Comparison of ENCODE assay signal across 2 cellular contexts in genomic region chr1:63854091-63854490, GRCh38.
TF ChIP-seq lines count a peak whose summit lies in the region.

No MANE protein-coding gene starts in this region.

TF ChIP-seq in WTC11, 78 proteins besides CTCF, POLR2A, EP300 and RAD21 (continues in another document):
- TF ChIP-seq JUN (CRISPR knock-in tag; IDR thresholded peaks at IDR 0.05) (no peak), USF2 (CRISPR knock-in tag; IDR thresholded peaks at IDR 0.05) (no peak), TEAD4 (CRISPR knock-in tag; IDR thresholded peaks at IDR 0.05) (no peak), HMGXB4 (CRISPR knock-in tag; IDR thresholded peaks at IDR 0.05) (no peak), GTF2I (CRISPR knock-in tag; conservative IDR thresholded peaks at IDR 0.05) (no peak), GABPB1 (CRISPR knock-in tag; IDR thresholded peaks at IDR 0.05) (no peak), ZNF671 (CRISPR knock-in tag; IDR thresholded peaks at IDR 0.05) (no peak), ZNF263 (CRISPR knock-in tag; IDR thresholded peaks at IDR 0.05; ENCODE audit: low read depth) (no peak), NFATC4 (CRISPR knock-in tag; IDR thresholded peaks at IDR 0.05) (no peak), IRF2 (CRISPR knock-in tag; IDR thresholded peaks at IDR 0.05; ENCODE audit: borderline replicate concordance, low read depth) (no peak), RELA (CRISPR knock-in tag; IDR thresholded peaks at IDR 0.05; ENCODE audit: borderline replicate concordance) (no peak), ZNF416 (CRISPR knock-in tag; IDR thresholded peaks at IDR 0.05) (no peak), SMAD4 (CRISPR knock-in tag; IDR thresholded peaks at IDR 0.05) (no peak)
- TF ChIP-seq, protein P1, sequence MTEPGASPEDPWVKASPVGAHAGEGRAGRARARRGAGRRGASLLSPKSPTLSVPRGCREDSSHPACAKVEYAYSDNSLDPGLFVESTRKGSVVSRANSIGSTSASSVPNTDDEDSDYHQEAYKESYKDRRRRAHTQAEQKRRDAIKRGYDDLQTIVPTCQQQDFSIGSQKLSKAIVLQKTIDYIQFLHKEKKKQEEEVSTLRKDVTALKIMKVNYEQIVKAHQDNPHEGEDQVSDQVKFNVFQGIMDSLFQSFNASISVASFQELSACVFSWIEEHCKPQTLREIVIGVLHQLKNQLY (CRISPR knock-in tag; IDR thresholded peaks at IDR 0.05): no peak
- TF ChIP-seq, protein P2, sequence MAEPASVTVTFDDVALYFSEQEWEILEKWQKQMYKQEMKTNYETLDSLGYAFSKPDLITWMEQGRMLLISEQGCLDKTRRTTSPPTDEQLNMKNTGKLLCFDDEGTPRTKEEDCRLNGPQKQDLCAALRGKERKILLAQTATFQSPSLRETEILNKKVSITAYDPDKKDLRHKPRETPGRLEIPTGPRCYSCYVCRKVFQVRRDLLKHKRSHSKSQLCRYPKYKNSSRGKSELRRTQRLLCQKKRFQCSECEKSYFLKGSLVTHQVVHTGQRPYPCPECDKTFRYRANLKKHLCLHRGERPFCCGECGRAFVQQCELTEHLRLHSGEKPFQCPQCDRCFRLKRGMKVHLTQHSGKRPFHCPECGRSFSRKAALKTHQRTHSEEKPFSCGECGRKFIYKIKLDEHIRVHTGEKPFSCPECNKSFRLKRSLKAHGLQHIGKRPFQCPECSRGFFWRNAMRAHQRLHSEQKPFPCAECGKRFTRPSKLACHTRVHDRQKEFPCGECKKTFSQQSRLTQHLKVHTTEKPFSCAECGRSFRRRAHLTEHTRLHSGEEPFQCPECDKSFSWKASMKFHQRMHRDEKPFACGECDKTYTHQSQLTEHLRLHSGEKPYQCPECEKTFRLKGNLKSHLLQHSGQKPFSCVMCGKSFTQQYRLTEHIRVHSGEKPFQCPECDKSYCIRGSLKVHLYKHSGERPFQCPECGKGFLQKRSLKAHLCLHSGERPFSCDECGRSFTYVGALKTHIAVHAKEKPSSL (CRISPR knock-in tag; conservative IDR thresholded peaks at IDR 0.05): no peak
- TF ChIP-seq, protein P3, sequence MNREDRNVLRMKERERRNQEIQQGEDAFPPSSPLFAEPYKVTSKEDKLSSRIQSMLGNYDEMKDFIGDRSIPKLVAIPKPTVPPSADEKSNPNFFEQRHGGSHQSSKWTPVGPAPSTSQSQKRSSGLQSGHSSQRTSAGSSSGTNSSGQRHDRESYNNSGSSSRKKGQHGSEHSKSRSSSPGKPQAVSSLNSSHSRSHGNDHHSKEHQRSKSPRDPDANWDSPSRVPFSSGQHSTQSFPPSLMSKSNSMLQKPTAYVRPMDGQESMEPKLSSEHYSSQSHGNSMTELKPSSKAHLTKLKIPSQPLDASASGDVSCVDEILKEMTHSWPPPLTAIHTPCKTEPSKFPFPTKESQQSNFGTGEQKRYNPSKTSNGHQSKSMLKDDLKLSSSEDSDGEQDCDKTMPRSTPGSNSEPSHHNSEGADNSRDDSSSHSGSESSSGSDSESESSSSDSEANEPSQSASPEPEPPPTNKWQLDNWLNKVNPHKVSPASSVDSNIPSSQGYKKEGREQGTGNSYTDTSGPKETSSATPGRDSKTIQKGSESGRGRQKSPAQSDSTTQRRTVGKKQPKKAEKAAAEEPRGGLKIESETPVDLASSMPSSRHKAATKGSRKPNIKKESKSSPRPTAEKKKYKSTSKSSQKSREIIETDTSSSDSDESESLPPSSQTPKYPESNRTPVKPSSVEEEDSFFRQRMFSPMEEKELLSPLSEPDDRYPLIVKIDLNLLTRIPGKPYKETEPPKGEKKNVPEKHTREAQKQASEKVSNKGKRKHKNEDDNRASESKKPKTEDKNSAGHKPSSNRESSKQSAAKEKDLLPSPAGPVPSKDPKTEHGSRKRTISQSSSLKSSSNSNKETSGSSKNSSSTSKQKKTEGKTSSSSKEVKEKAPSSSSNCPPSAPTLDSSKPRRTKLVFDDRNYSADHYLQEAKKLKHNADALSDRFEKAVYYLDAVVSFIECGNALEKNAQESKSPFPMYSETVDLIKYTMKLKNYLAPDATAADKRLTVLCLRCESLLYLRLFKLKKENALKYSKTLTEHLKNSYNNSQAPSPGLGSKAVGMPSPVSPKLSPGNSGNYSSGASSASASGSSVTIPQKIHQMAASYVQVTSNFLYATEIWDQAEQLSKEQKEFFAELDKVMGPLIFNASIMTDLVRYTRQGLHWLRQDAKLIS (CRISPR knock-in tag; IDR thresholded peaks at IDR 0.05; ENCODE audit: borderline replicate concordance): no peak
- TF ChIP-seq, protein P4, sequence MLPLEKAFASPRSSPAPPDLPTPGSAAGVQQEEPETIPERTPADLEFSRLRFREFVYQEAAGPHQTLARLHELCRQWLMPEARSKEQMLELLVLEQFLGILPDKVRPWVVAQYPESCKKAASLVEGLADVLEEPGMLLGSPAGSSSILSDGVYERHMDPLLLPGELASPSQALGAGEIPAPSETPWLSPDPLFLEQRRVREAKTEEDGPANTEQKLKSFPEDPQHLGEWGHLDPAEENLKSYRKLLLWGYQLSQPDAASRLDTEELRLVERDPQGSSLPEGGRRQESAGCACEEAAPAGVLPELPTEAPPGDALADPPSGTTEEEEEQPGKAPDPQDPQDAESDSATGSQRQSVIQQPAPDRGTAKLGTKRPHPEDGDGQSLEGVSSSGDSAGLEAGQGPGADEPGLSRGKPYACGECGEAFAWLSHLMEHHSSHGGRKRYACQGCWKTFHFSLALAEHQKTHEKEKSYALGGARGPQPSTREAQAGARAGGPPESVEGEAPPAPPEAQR (CRISPR knock-in tag; IDR thresholded peaks at IDR 0.05): no peak

TF ChIP-seq in H1, 55 proteins besides CTCF, POLR2A, EP300 and RAD21:
- TF ChIP-seq TEAD4 (IDR thresholded peaks at IDR 0.05; ENCODE audit: low read depth, low read length) (no peak), SRF (IDR thresholded peaks at IDR 0.05; ENCODE audit: low read depth, low read length) (no peak), MAFK (IDR thresholded peaks at IDR 0.05; ENCODE audit: low read depth, low read length) (no peak), KDM4A (IDR thresholded peaks at IDR 0.05; ENCODE audit: low read depth, low read length, severe bottlenecking) (no peak), ASH2L (IDR thresholded peaks at IDR 0.05; ENCODE audit: low read length) (no peak), POU5F1 (IDR thresholded peaks at IDR 0.05; ENCODE audit: low read depth, low read length) (no peak), RFX5 (IDR thresholded peaks at IDR 0.05; ENCODE audit: borderline replicate concordance, low read depth, low read length) (no peak), KDM5A (IDR thresholded peaks at IDR 0.05; ENCODE audit: low read length) (no peak), CEBPB (IDR thresholded peaks at IDR 0.05; ENCODE audit: low read depth, low read length) (no peak), CTBP2 (IDR thresholded peaks at IDR 0.05; ENCODE audit: borderline replicate concordance, insufficient read depth, insufficient read length, low read length) (no peak)
